ENCODE assay signal across 10 cellular contexts in the genomic region with DNA sequence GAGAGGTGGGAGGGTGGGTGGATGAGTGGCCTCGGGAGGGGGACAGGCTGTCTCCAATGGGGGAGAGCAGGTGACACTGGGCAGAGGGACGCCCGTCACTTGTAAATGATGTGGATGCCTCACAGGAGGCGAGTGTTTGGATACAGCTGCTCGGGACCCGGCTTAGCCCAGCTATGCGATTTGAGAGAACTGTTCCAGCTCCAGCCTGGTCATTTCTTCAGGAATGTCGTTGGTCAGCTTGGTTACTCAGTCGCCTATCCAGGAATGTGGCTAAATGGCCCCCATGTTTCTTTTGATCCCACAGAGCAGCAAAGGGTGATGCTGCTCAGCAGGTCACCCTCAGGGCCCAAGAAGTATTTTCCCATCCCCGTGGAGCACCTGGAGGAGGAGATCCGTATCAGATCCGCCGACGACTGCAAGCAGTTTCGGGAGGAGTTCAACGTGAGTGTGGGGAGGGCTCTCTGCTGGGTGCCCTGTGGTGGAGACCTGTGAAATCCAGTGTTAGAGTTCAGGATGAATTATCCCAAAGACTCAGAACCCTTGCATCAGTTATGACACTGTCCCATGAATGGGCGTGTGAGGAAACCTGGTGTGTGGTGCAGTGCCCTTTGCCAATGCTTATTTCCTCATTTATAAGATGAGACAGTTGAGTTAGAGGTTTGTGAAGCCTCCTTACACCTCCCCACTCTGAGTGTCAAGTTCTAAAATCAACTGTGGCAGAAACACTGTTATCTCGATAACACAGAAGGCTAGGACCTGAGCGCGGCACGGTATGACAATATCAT.
DNase-seq lines count a peak whose midpoint lies in the region; ATAC-seq, FAIRE-seq and TF ChIP-seq lines count a peak whose summit lies in the region.
"Had no signal": no experiment of that assay in that cellular context is flagged by ENCODE, and none has a peak within 500 bp of the region (broad histone marks: within the 10 kb centered on the region; RNA-seq: fewer than 3 reads in every experiment).

No MANE protein-coding gene starts in this region.

- in situ Hi-C loops in HepG2 (cut with HindIII; ENCODE audit: extremely low pct_ligation_motif_present, low pct_unique_long_range_greater_than_20kb), result no loop called here
- in situ Hi-C loops in ACHN (cut with HindIII; ENCODE audit: low pct_ligation_motif_present, low pct_unique_long_range_greater_than_20kb, low sequenced_read_pairs), result no loop called here

- TF ChIP-seq EP300 in HepG2 (IDR thresholded peaks at IDR 0.05; ENCODE audit: low read depth in 2 of 2, low read length in 2 of 2) (no peak), HepG2 (CRISPR knock-in tag; IDR thresholded peaks at IDR 0.05; ENCODE audit: borderline replicate concordance) (no peak)

- H3K27ac ChIP-seq in liver (ENCODE audit: low read depth in 1 of 2, low read length in 2 of 2), result peak overlapping the region; percentile 63 to 79
- no peak overlapping the region for H3K27ac ChIP-seq in HepG2 (ENCODE audit: extremely low read length, insufficient read depth, low read length)
- H3K27ac ChIP-seq in right lobe of liver, result peak overlapping the region in 2 of 3 donors; percentile 36 to 70
- H3K27ac ChIP-seq in upper lobe of right lung, result peak overlapping the region; percentile 83
- H3K27ac ChIP-seq: GM23248 had no signal

- H3K9ac ChIP-seq in liver (ENCODE audit: low read depth in 1 of 2, low read length in 2 of 2) (no peak overlapping the region), HepG2 (ENCODE audit: insufficient read depth, low read depth, low read length) (no peak overlapping the region)
- H3K9ac ChIP-seq: GM23248 had no signal

- ATAC-seq in HepG2, result no peak
- ATAC-seq in activated T-helper 17 cell treated with anti-CD3 and anti-CD28 coated beads, Interleukin-2, amount 50 U/mL, for 72 hours (replicated peaks), result no peak
- ATAC-seq in right lobe of liver, result no peak
- peak; percentile 4 for ATAC-seq in upper lobe of right lung

- no peak for DNase-seq in HepG2 (ENCODE audit: low spot score)
- no peak for DNase-seq in right lobe of liver
- DNase-seq in upper lobe of right lung, result no peak
- DNase-seq in activated CD4-positive, CD25-positive, alpha-beta regulatory T cell (lab: John Stamatoyannopoulos, UW), result no peak
- DNase-seq in ACHN, result no peak
- no peak for DNase-seq in NCI-H128 (lab: John Stamatoyannopoulos, UW; ENCODE audit: unreplicated experiment)
- DNase-seq: GM23248, NCI-H2029 had no signal

- H3K27ac Mint-ChIP-seq in activated T-helper 17 cell treated with anti-CD3 and anti-CD28 coated beads, Interleukin-2, amount 50 U/mL, for 72 hours, result peak overlapping the region; percentile 97

- no peak for FAIRE-seq in HepG2 (lab: Jason Lieb, UNC)

- intact Hi-C loops in HepG2 (cut with micrococcal nuclease; ENCODE audit: unreplicated experiment), result no loop called here
- intact Hi-C loops in right lobe of liver (cut with DNase I), result no loop called here
- intact Hi-C loops in upper lobe of right lung (cut with DNase I), result no loop called here

- CTCF ChIA-PET in HepG2 (lab: Yijun Ruan, JAX; ENCODE audit: low intra/inter-chr PET ratio, low total read pairs), result no interaction called here

- no peak for TF ChIP-seq RAD21 in liver (IDR thresholded peaks at IDR 0.05)
- no peak for TF ChIP-seq RAD21 in HepG2 (CRISPR knock-in tag; IDR thresholded peaks at IDR 0.05)

- POLR2A ChIA-PET in HepG2 (lab: Yijun Ruan, JAX), result no interaction called here

- peaks cover 68% of the 10 kb centered on the region for H3K36me3 Mint-ChIP-seq in activated T-helper 17 cell treated with anti-CD3 and anti-CD28 coated beads, Interleukin-2, amount 50 U/mL, for 72 hours (ENCODE audit: low read depth)

- peak overlapping the region; percentile 93 for H3K4me3 Mint-ChIP-seq in activated T-helper 17 cell treated with anti-CD3 and anti-CD28 coated beads, Interleukin-2, amount 50 U/mL, for 72 hours

- H3K9me3 Mint-ChIP-seq in activated T-helper 17 cell treated with anti-CD3 and anti-CD28 coated beads, Interleukin-2, amount 50 U/mL, for 72 hours, result no peaks in the 10 kb centered on the region

- no peak for TF ChIP-seq POLR2A in HepG2 (IDR thresholded peaks at IDR 0.05; ENCODE audit: insufficient read depth in 1 of 2, low read depth in 2 of 2, low read length in 2 of 2)
- peak; percentile 29 for TF ChIP-seq POLR2A in right lobe of liver (IDR thresholded peaks at IDR 0.05)

- H3K9me3 ChIP-seq in liver (ENCODE audit: control insufficient read depth in 4 of 4, low read length in 3 of 4) (no peaks in the 10 kb centered on the region), HepG2 (ENCODE audit: low read length) (no peaks in the 10 kb centered on the region), right lobe of liver (no peaks in the 10 kb centered on the region), upper lobe of right lung (no peaks in the 10 kb centered on the region)

- WGBS in liver, result 80% methylated on average over 21 of the region's 21 CpGs
- 44% methylated on average over 15 of the region's 21 CpGs for WGBS in HepG2 (ENCODE audit: low lambda C conversion rate)
- WGBS in right lobe of liver (ENCODE audit: insufficient coverage, low coverage, low lambda C conversion rate, missing lambda C conversion rate), result 61% methylated on average over 14 of the region's 21 CpGs

- H3K4me1 ChIP-seq in liver (ENCODE audit: control insufficient read depth in 4 of 4, insufficient read depth in 4 of 4, low read length in 3 of 4) (peaks cover 0 to 2% (median 0%) of the 10 kb centered on the region in 4 donors), HepG2 (ENCODE audit: insufficient read depth, low read length) (peaks cover 13% of the 10 kb centered on the region), right lobe of liver (no peaks in the 10 kb centered on the region), upper lobe of right lung (peaks cover 31% of the 10 kb centered on the region)

- no peaks in the 10 kb centered on the region for H4K20me1 ChIP-seq in HepG2 (ENCODE audit: insufficient read depth, low read length)

- H3K4me1 Mint-ChIP-seq in activated T-helper 17 cell treated with anti-CD3 and anti-CD28 coated beads, Interleukin-2, amount 50 U/mL, for 72 hours, result peaks cover 16% of the 10 kb centered on the region

- no peaks in the 10 kb centered on the region for H3K27me3 ChIP-seq in liver (ENCODE audit: control insufficient read depth in 4 of 4, insufficient read depth in 4 of 4, low read length in 3 of 4)
- peaks cover 5 to 44% of the 10 kb centered on the region in 2 experiments; a peak in 4 of 5 replicates for H3K27me3 ChIP-seq in HepG2 (ENCODE audit: control insufficient read depth in 1 of 2, insufficient read depth in 2 of 2, low read length in 2 of 2)
- H3K27me3 ChIP-seq in right lobe of liver, result no peaks in the 10 kb centered on the region
- H3K27me3 ChIP-seq in upper lobe of right lung, result no peaks in the 10 kb centered on the region

- H3K4me3 ChIP-seq in liver (ENCODE audit: low read depth in 1 of 3, low read length in 3 of 3) (no peak overlapping the region), HepG2 (replicated peaks in 1 of 3; ENCODE audit: insufficient read depth in 1 of 3, low read depth in 2 of 3, low read length in 3 of 3) (no peak overlapping the region), right lobe of liver (no peak overlapping the region), upper lobe of right lung (peak overlapping the region; percentile 52)
- H3K4me3 ChIP-seq: GM23248 had no signal

- no peaks in the 10 kb centered on the region for H3K27me3 Mint-ChIP-seq in activated T-helper 17 cell treated with anti-CD3 and anti-CD28 coated beads, Interleukin-2, amount 50 U/mL, for 72 hours

- no peaks in the 10 kb centered on the region for H3K79me2 ChIP-seq in HepG2 (ENCODE audit: insufficient read depth, low read length)

- no TSS peak for BruUV-seq in HepG2 (replicated peaks; lab: Mats Ljungman, UMichigan)

- H3K36me3 ChIP-seq in liver (ENCODE audit: control insufficient read depth in 4 of 4, insufficient read depth in 3 of 4, low read depth in 1 of 4, low read length in 3 of 4), result peaks cover 0 to 1% (median 0%) of the 10 kb centered on the region in 4 donors
- no peaks in the 10 kb centered on the region for H3K36me3 ChIP-seq in HepG2 (replicated peaks in 1 of 2; ENCODE audit: control insufficient read depth in 1 of 2, insufficient read depth in 2 of 2, low read length in 2 of 2)
- H3K36me3 ChIP-seq in right lobe of liver, result no peaks in the 10 kb centered on the region
- peaks cover 16% of the 10 kb centered on the region for H3K36me3 ChIP-seq in upper lobe of right lung

- TF ChIP-seq CTCF in liver (IDR thresholded peaks at IDR 0.05; ENCODE audit: low read depth, low read length, missing input control) (no peak), HepG2 (CRISPR knock-in tag; IDR thresholded peaks at IDR 0.05) (no peak), right lobe of liver (IDR thresholded peaks at IDR 0.05) (no peak), upper lobe of right lung (IDR thresholded peaks at IDR 0.05) (no peak)

- no peak overlapping the region for H3K4me2 ChIP-seq in HepG2 (ENCODE audit: low read depth, low read length)

- H2AFZ ChIP-seq in HepG2 (ENCODE audit: low read length), result no peak overlapping the region
- H2AFZ ChIP-seq: GM23248 had no signal

TF ChIP-seq in liver, 16 proteins besides CTCF, POLR2A, EP300 and RAD21 (continues in another document):
- TF ChIP-seq YY1 (IDR thresholded peaks at IDR 0.05), result no peak

TF ChIP-seq in HepG2, 621 proteins besides CTCF, POLR2A, EP300 and RAD21:
- TF ChIP-seq ZNF567 (CRISPR knock-in tag; IDR thresholded peaks at IDR 0.05; ENCODE audit: borderline replicate concordance), result no peak
- TF ChIP-seq MXI1 (IDR thresholded peaks at IDR 0.05; ENCODE audit: borderline replicate concordance, low read depth, low read length), result no peak
- TF ChIP-seq ASH2L (IDR thresholded peaks at IDR 0.05; ENCODE audit: insufficient read length, low read depth, low read length), result no peak
- TF ChIP-seq ZBTB3 (CRISPR knock-in tag; IDR thresholded peaks at IDR 0.05; ENCODE audit: borderline replicate concordance, low read depth), result no peak
- TF ChIP-seq POGZ (CRISPR knock-in tag; IDR thresholded peaks at IDR 0.05), result no peak
- TF ChIP-seq SAP130 (CRISPR knock-in tag; IDR thresholded peaks at IDR 0.05; ENCODE audit: low read depth), result no peak
- no peak for TF ChIP-seq ZBTB26 (CRISPR knock-in tag; IDR thresholded peaks at IDR 0.05; ENCODE audit: borderline replicate concordance)
TF ChIP-seq in HepG2: peak in this region for 0.
